In the genomic region with DNA sequence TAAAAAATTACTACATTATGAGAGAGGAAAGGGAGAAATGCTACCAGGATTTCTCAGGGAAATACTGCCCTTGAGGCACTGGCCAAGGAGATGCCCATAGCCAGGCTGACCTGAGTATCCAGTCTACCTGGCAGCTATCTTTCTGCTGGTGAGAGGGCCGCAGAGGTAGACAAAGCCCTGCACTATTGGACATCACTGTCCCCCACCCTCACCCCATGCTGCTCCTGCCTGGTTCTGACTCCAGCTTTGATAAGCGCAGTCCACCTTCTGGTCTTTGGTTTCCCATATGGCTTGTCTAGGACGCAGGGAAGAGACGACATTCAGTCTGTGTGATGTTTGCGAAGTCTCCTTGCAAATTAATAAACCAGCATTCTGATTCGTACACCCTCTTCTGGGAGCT, we compare ENCODE assay signal across 11 cellular contexts. TPM values are rescaled to one million over a fixed set of nuclear protein-coding genes. Genes with fewer than 3 reads are reported as not detected.
DNase-seq lines count a peak whose midpoint lies in the region; ATAC-seq lines count a peak whose summit lies in the region.
"Had no signal": no experiment of that assay in that cellular context is flagged by ENCODE, and none has a peak within 500 bp of the region (broad histone marks: within the 10 kb centered on the region; RNA-seq: fewer than 3 reads in every experiment).

No MANE protein-coding gene starts in this region.

- H3K9me3 Mint-ChIP-seq in activated CD8-positive, alpha-beta memory T cell treated with anti-CD3 and anti-CD28 coated beads, Interleukin-2, amount 10 ng/mL, durations not matched to agents 7 days and 5 days (ENCODE audit: low read depth) = no peaks in the 10 kb centered on the region
- H3K9me3 Mint-ChIP-seq in immature natural killer cell = no peaks in the 10 kb centered on the region
- no peaks in the 10 kb centered on the region for H3K9me3 Mint-ChIP-seq in stimulated activated memory B cell treated with anti-CD40 and anti-IgM and Interleukin-4, amounts not matched to agents 10 μg/mL and 1 μg/mL and 100 μg/mL, for 72 hours

- peaks cover 73% of the 10 kb centered on the region for H3K4me1 Mint-ChIP-seq in activated CD8-positive, alpha-beta memory T cell treated with anti-CD3 and anti-CD28 coated beads, Interleukin-2, amount 10 ng/mL, durations not matched to agents 7 days and 5 days
- H3K4me1 Mint-ChIP-seq in immature natural killer cell = peaks cover 85 to 89% of the 10 kb centered on the region in 2 donors
- H3K4me1 Mint-ChIP-seq in stimulated activated memory B cell treated with anti-CD40 and anti-IgM and Interleukin-4, amounts not matched to agents 10 μg/mL and 1 μg/mL and 100 μg/mL, for 72 hours = peaks cover 70% of the 10 kb centered on the region

- H3K36me3 Mint-ChIP-seq in activated CD8-positive, alpha-beta memory T cell treated with anti-CD3 and anti-CD28 coated beads, Interleukin-2, amount 10 ng/mL, durations not matched to agents 7 days and 5 days = peaks cover 10% of the 10 kb centered on the region
- peaks cover 3 to 9% (median 8%) of the 10 kb centered on the region in 3 donors for H3K36me3 Mint-ChIP-seq in immature natural killer cell
- H3K36me3 Mint-ChIP-seq in stimulated activated memory B cell treated with anti-CD40 and anti-IgM and Interleukin-4, amounts not matched to agents 10 μg/mL and 1 μg/mL and 100 μg/mL, for 72 hours = no peaks in the 10 kb centered on the region

- DNase-seq in DMS 273 (lab: John Stamatoyannopoulos, UW; ENCODE audit: unreplicated experiment) (peak; percentile 41), DMS 273 treated with DMSO at 0.1 percent for 48 hours (lab: John Stamatoyannopoulos, UW) (no peak), immature natural killer cell (no peak), AG20443 (ENCODE audit: low spot score) (no peak), NOMO-1 treated with DMSO at 0.1 percent for 48 hours (lab: John Stamatoyannopoulos, UW; ENCODE audit: unreplicated experiment) (no peak)
- peak; percentile 34 for DNase-seq in activated CD8-positive, alpha-beta memory T cell treated with anti-CD3 and anti-CD28 coated beads, Interleukin-2, amount 10 ng/mL, durations not matched to agents 7 days and 5 days
- DNase-seq: MM.1S, mucosa of descending colon, SHP77 had no signal

- no peak overlapping the region for H3K4me3 Mint-ChIP-seq in activated CD8-positive, alpha-beta memory T cell treated with anti-CD3 and anti-CD28 coated beads, Interleukin-2, amount 10 ng/mL, durations not matched to agents 7 days and 5 days
- H3K4me3 Mint-ChIP-seq in immature natural killer cell = peak overlapping the region; percentile 19 to 95 (median 49)
- no peak overlapping the region for H3K4me3 Mint-ChIP-seq in stimulated activated memory B cell treated with anti-CD40 and anti-IgM and Interleukin-4, amounts not matched to agents 10 μg/mL and 1 μg/mL and 100 μg/mL, for 72 hours

- no peak for ATAC-seq in activated CD8-positive, alpha-beta memory T cell treated with anti-CD3 and anti-CD28 coated beads, Interleukin-2, amount 10 ng/mL, durations not matched to agents 7 days and 5 days
- no peak for ATAC-seq in stimulated activated memory B cell treated with anti-CD40 and anti-IgM and Interleukin-4, amounts not matched to agents 10 μg/mL and 1 μg/mL and 100 μg/mL, for 72 hours
- ATAC-seq in GM18511 (IDR thresholded peaks at IDR 0.05; ENCODE audit: unreplicated experiment) = no peak
- ATAC-seq: mucosa of descending colon had no signal

- H3K27me3 Mint-ChIP-seq in activated CD8-positive, alpha-beta memory T cell treated with anti-CD3 and anti-CD28 coated beads, Interleukin-2, amount 10 ng/mL, durations not matched to agents 7 days and 5 days = peaks cover 1% of the 10 kb centered on the region
- peaks cover 18 to 48% (median 47%) of the 10 kb centered on the region in 3 donors for H3K27me3 Mint-ChIP-seq in immature natural killer cell (ENCODE audit: low read depth in 3 of 3)
- H3K27me3 Mint-ChIP-seq in stimulated activated memory B cell treated with anti-CD40 and anti-IgM and Interleukin-4, amounts not matched to agents 10 μg/mL and 1 μg/mL and 100 μg/mL, for 72 hours = no peaks in the 10 kb centered on the region

- no peak overlapping the region for H3K27ac Mint-ChIP-seq in activated CD8-positive, alpha-beta memory T cell treated with anti-CD3 and anti-CD28 coated beads, Interleukin-2, amount 10 ng/mL, durations not matched to agents 7 days and 5 days
- peak overlapping the region; percentile 96 to 100 (median 99) for H3K27ac Mint-ChIP-seq in immature natural killer cell
- H3K27ac Mint-ChIP-seq in stimulated activated memory B cell treated with anti-CD40 and anti-IgM and Interleukin-4, amounts not matched to agents 10 μg/mL and 1 μg/mL and 100 μg/mL, for 72 hours = peak overlapping the region; percentile 82

- CTCF ChIA-PET in activated CD8-positive, alpha-beta memory T cell treated with anti-CD3 and anti-CD28 coated beads, Interleukin-2, amount 10 ng/mL, durations not matched to agents 7 days and 5 days (lab: Charles Lee) = interaction anchor here (0.7 to 7.0 kb wide), 6 partner anchors 13 to 42 kb away, joined by 3 to 65 read pairs (median 6); no protein-coding TSS in a partner anchor

RNA-seq across cellular contexts. Expression of a gene that starts 3.7 kb away (rescaled TPM):
- total RNA-seq in activated CD8-positive, alpha-beta memory T cell treated with anti-CD3 and anti-CD28 coated beads, Interleukin-2, amount 10 ng/mL, durations not matched to agents 7 days and 5 days = 10 to 100 TPM; 21.6 to 21.9 TPM
- 10 to 100 TPM; 37.0 to 67.8 (median 53.3) TPM for polyA plus RNA-seq in immature natural killer cell

RNA-seq across cellular contexts. Expression of a gene that starts 19.1 kb away (rescaled TPM):
- total RNA-seq in activated CD8-positive, alpha-beta memory T cell treated with anti-CD3 and anti-CD28 coated beads, Interleukin-2, amount 10 ng/mL, durations not matched to agents 7 days and 5 days = under 1 TPM; 0.56 to 0.64 TPM
- polyA plus RNA-seq in immature natural killer cell = not detected

Comparison
In these comparisons a context has a peak if more than half of its experiments do, and no peak if none do; other contexts are left out.
1. DNase-seq: peak in DMS 273 (single experiment) and activated CD8-positive, alpha-beta memory T cell treated with anti-CD3 and anti-CD28 coated beads, Interleukin-2, amount 10 ng/mL, durations not matched to agents 7 days and 5 days (single experiment); none in DMS 273 treated with DMSO at 0.1 percent for 48 hours (single experiment), immature natural killer cell (0 of 3), AG20443 (single experiment) and NOMO-1 treated with DMSO at 0.1 percent for 48 hours (single experiment).
2. H3K4me3 Mint-ChIP-seq: peak in immature natural killer cell (5 of 5); none in activated CD8-positive, alpha-beta memory T cell treated with anti-CD3 and anti-CD28 coated beads, Interleukin-2, amount 10 ng/mL, durations not matched to agents 7 days and 5 days (single experiment) and stimulated activated memory B cell treated with anti-CD40 and anti-IgM and Interleukin-4, amounts not matched to agents 10 μg/mL and 1 μg/mL and 100 μg/mL, for 72 hours (single experiment).